In genomic region chr1:39385067-39385988, GRCh38 we compare ENCODE assay signal across 14 cellular contexts.
DNase-seq lines count a peak whose midpoint lies in the region; ATAC-seq and TF ChIP-seq lines count a peak whose summit lies in the region.
"Had no signal": no experiment of that assay in that cellular context is flagged by ENCODE, and none has a peak within 500 bp of the region (broad histone marks: within the 10 kb centered on the region; RNA-seq: fewer than 3 reads in every experiment).

No MANE protein-coding gene starts in this region.

- peak; percentile 23 for DNase-seq in AG10803 (ENCODE audit: low read depth)
- no peak for DNase-seq in endodermal cell
- DNase-seq in activated effector memory CD4-positive, alpha-beta T cell treated with Interleukin-2 at 50 U/mL for 16 hours = no peak
- DNase-seq in NCI-H1930 (lab: John Stamatoyannopoulos, UW) = no peak
- DNase-seq: activated CD4-positive, alpha-beta T cell treated with anti-CD3 and anti-CD28 coated beads for 48 hours; central memory CD4-positive, alpha-beta T cell; DMS 273 treated with DMSO at 0.1 percent for 48 hours; NCI-H1092; stimulated activated CD4-positive, alpha-beta T cell treated with anti-CD3 and anti-CD28 coated beads, Interleukin-15, amount 100 ng/mL, for 24 hours; T-cell had no signal

- H3K27me3 ChIP-seq in endodermal cell (ENCODE audit: control insufficient read depth, insufficient read depth, low read length, poor library complexity, severe bottlenecking) (no peaks in the 10 kb centered on the region), muscle layer of duodenum (ENCODE audit: low read depth, low read length) (no peaks in the 10 kb centered on the region)

- TF ChIP-seq RAD21 in Ishikawa (IDR thresholded peaks at IDR 0.05; ENCODE audit: low read depth) = no peak

- H3K36me3 ChIP-seq in endodermal cell (ENCODE audit: control insufficient read depth, insufficient read depth, low read length) = peaks cover 52% of the 10 kb centered on the region
- peaks cover 45 to 49% of the 10 kb centered on the region in 2 donors for H3K36me3 ChIP-seq in muscle layer of duodenum (ENCODE audit: control insufficient read depth in 1 of 2, insufficient read depth in 2 of 2, low read length in 2 of 2)

- H3K27ac ChIP-seq in endodermal cell (ENCODE audit: low read depth, low read length) = no peak overlapping the region
- peak overlapping the region; percentile 20 for H3K27ac ChIP-seq in muscle layer of duodenum (ENCODE audit: low read length)

- H3K27ac Mint-ChIP-seq in endodermal cell = peak overlapping the region; percentile 26
- H3K27ac Mint-ChIP-seq: T-cell had no signal

- H3K9me3 ChIP-seq in endodermal cell (ENCODE audit: control insufficient read depth, low read length) = no peaks in the 10 kb centered on the region
- H3K9me3 ChIP-seq in muscle layer of duodenum (ENCODE audit: control insufficient read depth in 1 of 2, low read length in 2 of 2) = no peaks in the 10 kb centered on the region

- TF ChIP-seq CTCF in AG10803 (conservative IDR thresholded peaks at IDR 0.05; ENCODE audit: low read length) (no peak), endodermal cell (conservative IDR thresholded peaks at IDR 0.05) (no peak)

- H3K4me1 Mint-ChIP-seq in endodermal cell = no peaks in the 10 kb centered on the region

- 93 to 95% methylated on average over 15 to 16 of the region's 16 CpGs for WGBS in endodermal cell (ENCODE audit: insufficient coverage in 1 of 2, insufficient read length in 1 of 2), 2 experiments

- H3K9me3 Mint-ChIP-seq in endodermal cell = no peaks in the 10 kb centered on the region
- H3K9me3 Mint-ChIP-seq: T-cell had no signal

- H3K27me3 Mint-ChIP-seq in endodermal cell (ENCODE audit: insufficient read depth) = no peaks in the 10 kb centered on the region
- H3K27me3 Mint-ChIP-seq: T-cell had no signal

- H3K4me3 Mint-ChIP-seq in endodermal cell = no peak overlapping the region
- H3K4me3 Mint-ChIP-seq: T-cell had no signal

- ATAC-seq in GM19463 (IDR thresholded peaks at IDR 0.05; ENCODE audit: unreplicated experiment) = no peak
- ATAC-seq in HG02759 (IDR thresholded peaks at IDR 0.05; ENCODE audit: unreplicated experiment) = no peak
- ATAC-seq: T-cell had no signal

- no peak overlapping the region for H3K4me3 ChIP-seq in AG10803 (ENCODE audit: low read length)
- no peak overlapping the region for H3K4me3 ChIP-seq in endodermal cell (ENCODE audit: low read length)
- no peak overlapping the region for H3K4me3 ChIP-seq in muscle layer of duodenum (ENCODE audit: low read depth in 1 of 2, low read length in 2 of 2)

- H3K4me1 ChIP-seq in endodermal cell (ENCODE audit: control insufficient read depth, insufficient read depth, low read length) (no peaks in the 10 kb centered on the region), muscle layer of duodenum (ENCODE audit: control insufficient read depth in 1 of 2, insufficient read depth in 2 of 2, low read length in 2 of 2) (peaks cover 0 to 15% of the 10 kb centered on the region in 2 donors)

- TF ChIP-seq EP300 in Ishikawa (IDR thresholded peaks at IDR 0.05; ENCODE audit: borderline replicate concordance) = no peak

- H3K36me3 Mint-ChIP-seq in endodermal cell (ENCODE audit: low read depth) = peaks cover 67% of the 10 kb centered on the region

- H3K9ac ChIP-seq in endodermal cell (ENCODE audit: extremely low read depth, low read length, poor library complexity, severe bottlenecking) = no peak overlapping the region

TF ChIP-seq in Ishikawa, 13 proteins besides CTCF, POLR2A, EP300 and RAD21:
- no peak for TF ChIP-seq TAF1 (IDR thresholded peaks at IDR 0.05; ENCODE audit: low read depth)
- TF ChIP-seq MAX (IDR thresholded peaks at IDR 0.05) = peak; percentile 52
